In genomic region chr11:107969219-107969618, GRCh38 we compare ENCODE assay signal across 18 cellular contexts. TPM values are rescaled to one million over a fixed set of nuclear protein-coding genes. Genes with fewer than 3 reads are reported as not detected.
DNase-seq lines count a peak whose midpoint lies in the region; ATAC-seq and TF ChIP-seq lines count a peak whose summit lies in the region.
"Had no signal": no experiment of that assay in that cellular context is flagged by ENCODE, and none has a peak within 500 bp of the region (broad histone marks: within the 10 kb centered on the region; RNA-seq: fewer than 3 reads in every experiment).

No MANE protein-coding gene starts in this region.

- H3K4me1 Mint-ChIP-seq in H9 = peaks cover 5 to 14% of the 10 kb centered on the region in 2 experiments; a peak in 3 of 4 replicates
- H3K4me1 Mint-ChIP-seq: activated naive CD8-positive, alpha-beta T cell treated with anti-CD3 and anti-CD28 coated beads, Interleukin-2, amount 10 ng/mL, durations not matched to agents 7 days and 5 days had no signal

- no peak overlapping the region for H3K4me2 ChIP-seq in H9 (ENCODE audit: insufficient read depth, insufficient read length, low read length)

- H2BK20ac ChIP-seq in H9 (ENCODE audit: low read depth, low read length, poor library complexity, severe bottlenecking) = no peak overlapping the region

- no peaks in the 10 kb centered on the region for H3K23me2 ChIP-seq in H9 (ENCODE audit: insufficient read length, low read depth, low read length, poor library complexity, severe bottlenecking)

- H3K4ac ChIP-seq in H9 (ENCODE audit: low read depth, low read length) = no peak overlapping the region

- no peak overlapping the region for H3K9ac ChIP-seq in H9 (ENCODE audit: extremely low read depth, insufficient read length, low read length)

- no peaks in the 10 kb centered on the region for H3K27me3 Mint-ChIP-seq in H9 (ENCODE audit: low read depth)

- no peak overlapping the region for H2BK120ac ChIP-seq in H9 (ENCODE audit: low read depth, low read length, poor library complexity, severe bottlenecking)

- no peak overlapping the region for H3K4me3 Mint-ChIP-seq in H9
- H3K4me3 Mint-ChIP-seq: activated naive CD8-positive, alpha-beta T cell treated with anti-CD3 and anti-CD28 coated beads, Interleukin-2, amount 10 ng/mL, durations not matched to agents 7 days and 5 days had no signal

- DNase-seq in H9 = peak; percentile 36
- DNase-seq in RPMI7951 (ENCODE audit: low read depth) = peak; percentile 7
- DNase-seq in epithelial cell of esophagus (ENCODE audit: low read depth) = no peak
- no peak for DNase-seq in retinal pigment epithelial cell (ENCODE audit: low read depth)
- no peak for DNase-seq in NCI-H748 (lab: John Stamatoyannopoulos, UW; ENCODE audit: unreplicated experiment)
- DNase-seq in Kasumi-1 (lab: John Stamatoyannopoulos, UW) = no peak
- DNase-seq in coronary artery (ENCODE audit: low spot score) = no peak
- DNase-seq: activated naive CD8-positive, alpha-beta T cell treated with anti-CD3 and anti-CD28 coated beads, Interleukin-2, amount 10 ng/mL, durations not matched to agents 7 days and 5 days; left ventricle myocardium inferior; mucosa of descending colon; NCI-H1417; NCI-H524 treated with DMSO at 0.1 percent for 48 hours; spleen; T-helper 9 cell had no signal

- H2BK15ac ChIP-seq in H9 (ENCODE audit: low read depth, low read length) = no peak overlapping the region

- H3K18ac ChIP-seq in H9 (ENCODE audit: insufficient read length, low read depth, low read length) = no peak overlapping the region

- no peak overlapping the region for H4K8ac ChIP-seq in H9 (replicated peaks; ENCODE audit: insufficient read length, low read depth, low read length)

- no peaks in the 10 kb centered on the region for H3K27me3 ChIP-seq in H9 (ENCODE audit: insufficient read depth, low read length)
- H3K27me3 ChIP-seq: spleen had no signal

- no peaks in the 10 kb centered on the region for H3K9me3 Mint-ChIP-seq in H9
- H3K9me3 Mint-ChIP-seq: activated naive CD8-positive, alpha-beta T cell treated with anti-CD3 and anti-CD28 coated beads, Interleukin-2, amount 10 ng/mL, durations not matched to agents 7 days and 5 days had no signal

- H2AFZ ChIP-seq in H9 (ENCODE audit: low read length) = no peak overlapping the region

- H3K27ac ChIP-seq in H9 (ENCODE audit: insufficient read length, low read depth, low read length) (no peak overlapping the region), coronary artery (no peak overlapping the region)
- H3K27ac ChIP-seq: gastroesophageal sphincter, left ventricle myocardium inferior, spleen had no signal

- no peaks in the 10 kb centered on the region for H3K9me3 ChIP-seq in H9 (ENCODE audit: control insufficient read depth, low read depth, low read length)
- H3K9me3 ChIP-seq: gastroesophageal sphincter, left ventricle myocardium inferior, mucosa of descending colon, spleen had no signal

- H3K56ac ChIP-seq in H9 (ENCODE audit: insufficient read length, low read depth, low read length) = no peak overlapping the region

- no peak overlapping the region for H4K5ac ChIP-seq in H9 (ENCODE audit: insufficient read length, low read depth, low read length)

- H3T11ph ChIP-seq in H9 (ENCODE audit: low read length) = no peak overlapping the region

- H3K4me3 ChIP-seq in epithelial cell of esophagus (ENCODE audit: low read length) (no peak overlapping the region), retinal pigment epithelial cell (ENCODE audit: low read length) (no peak overlapping the region), coronary artery (no peak overlapping the region)
- H3K4me3 ChIP-seq: gastroesophageal sphincter, left ventricle myocardium inferior, mucosa of descending colon, spleen had no signal

- H2BK12ac ChIP-seq in H9 (ENCODE audit: insufficient read length, low read depth, low read length) = no peak overlapping the region

- peak; percentile 41 for TF ChIP-seq CTCF in H9 (conservative IDR thresholded peaks at IDR 0.05)
- TF ChIP-seq CTCF in epithelial cell of esophagus (IDR thresholded peaks at IDR 0.05; ENCODE audit: insufficient read depth, low read depth, low read length, missing control alignments) = peak; percentile 22
- peak; percentile 27 for TF ChIP-seq CTCF in retinal pigment epithelial cell (conservative IDR thresholded peaks at IDR 0.05; ENCODE audit: low read depth, low read length)
- TF ChIP-seq CTCF in coronary artery (IDR thresholded peaks at IDR 0.05) = no peak

- H4K20me1 ChIP-seq in H9 (ENCODE audit: control insufficient read depth, insufficient read depth, insufficient read length) = no peaks in the 10 kb centered on the region

- no peaks in the 10 kb centered on the region for H3K79me1 ChIP-seq in H9 (ENCODE audit: insufficient read depth, low read depth, low read length, poor library complexity, severe bottlenecking)

- H3K79me2 ChIP-seq in H9 (ENCODE audit: insufficient read depth, low read length) = no peaks in the 10 kb centered on the region

- H2AK5ac ChIP-seq in H9 (ENCODE audit: insufficient read length, low read length) = no peak overlapping the region

- H3K27ac Mint-ChIP-seq in H9 = peak overlapping the region in 1 of 3 experiments; percentile 90; a peak in 2 of 7 replicates
- H3K27ac Mint-ChIP-seq: activated naive CD8-positive, alpha-beta T cell treated with anti-CD3 and anti-CD28 coated beads, Interleukin-2, amount 10 ng/mL, durations not matched to agents 7 days and 5 days had no signal

- ATAC-seq in HG03520 (IDR thresholded peaks at IDR 0.05; ENCODE audit: unreplicated experiment) = no peak
- ATAC-seq: activated CD4-positive, CD25-positive, alpha-beta regulatory T cell treated with anti-CD3 and anti-CD28 coated beads, Interleukin-2, amount 50 U/mL, for 24 hours; gastroesophageal sphincter; mucosa of descending colon had no signal

- no peak overlapping the region for H3K14ac ChIP-seq in H9 (ENCODE audit: insufficient read depth, low read length)

- no peak overlapping the region for H4K91ac ChIP-seq in H9 (ENCODE audit: insufficient read length, low read depth, low read length)

- no peak overlapping the region for H3K23ac ChIP-seq in H9 (ENCODE audit: insufficient read length, low read depth, low read length)

- H2BK5ac ChIP-seq in H9 (ENCODE audit: insufficient read length, low read length) = no peak overlapping the region

- no peaks in the 10 kb centered on the region; a peak in 1 of 7 replicates for H3K36me3 Mint-ChIP-seq in H9 (ENCODE audit: insufficient read depth in 1 of 3, low read depth in 3 of 3)
- H3K36me3 Mint-ChIP-seq: activated naive CD8-positive, alpha-beta T cell treated with anti-CD3 and anti-CD28 coated beads, Interleukin-2, amount 10 ng/mL, durations not matched to agents 7 days and 5 days had no signal

- H3K4me1 ChIP-seq in H9 (ENCODE audit: insufficient read depth, low read length) = no peaks in the 10 kb centered on the region
- H3K4me1 ChIP-seq: gastroesophageal sphincter, left ventricle myocardium inferior, spleen had no signal

RNA-seq across cellular contexts. Expression of gene CUL5, which starts 39.5 kb away (rescaled TPM):
- 37.3 and 37.7 TPM in 2 replicates for total RNA-seq in H9 (2021)
- total RNA-seq in RPMI7951 (2014; rRNA removed; shearing (Covaris generic)) = 32.3 and 33.0 TPM in 2 replicates

RNA-seq across cellular contexts. Expression of gene RAB39A, which starts 41.0 kb away (rescaled TPM):
- total RNA-seq in H9 (2021) = 9.2 and 9.7 TPM in 2 replicates
- 0.68 and 1.1 TPM in 2 replicates for total RNA-seq in RPMI7951 (2014; rRNA removed; shearing (Covaris generic))
- total RNA-seq: endothelial cell of umbilical vein had no signal

Comparison
In these comparisons a context has a peak if more than half of its experiments do, and no peak if none do; other contexts are left out.
1. DNase-seq: peak in H9 (single experiment) and RPMI7951 (single experiment); none in epithelial cell of esophagus (single experiment), retinal pigment epithelial cell (single experiment), NCI-H748 (single experiment), Kasumi-1 (0 of 2) and coronary artery (single experiment).